8 cellular contexts compared by ENCODE assay signal in genomic region chr19:39539519-39540332, GRCh38. TPM values are rescaled to one million over a fixed set of nuclear protein-coding genes. Genes with fewer than 3 reads are reported as not detected.
A peak's percentile ranks its signal among the peaks of the same experiment; 100 is the strongest.
DNase-seq lines count a peak whose midpoint lies in the region; ATAC-seq, FAIRE-seq and TF ChIP-seq lines count a peak whose summit lies in the region.

Gene EID2, minus strand, starts transcription at chr19:39540161. Its CDS starts 82 bp downstream, at chr19:39540079.

- DNase-seq in AG04449 (ENCODE audit: low read depth, low spot score) (peak; percentile 49), NCI-H2227 (lab: John Stamatoyannopoulos, UW; ENCODE audit: unreplicated experiment) (peak; percentile 100), bronchial epithelial cell (ENCODE audit: low read depth) (peak; percentile 80), iPS-NIHi7 (ENCODE audit: extremely low spot score) (peak; percentile 96), smooth muscle cell (lab: John Stamatoyannopoulos, UW; ENCODE audit: unreplicated experiment) (peak; percentile 86)

- POLR2A ChIA-PET in AG04449 (lab: Yijun Ruan, JAX) = interaction anchor here (0.6 to 0.9 kb wide), 5 partner anchors 23 to 547 kb away, joined by 3 to 4 read pairs (median 3); partner anchors contain the start of genes PSMC4 and RPS16

- H4K20me1 ChIP-seq in smooth muscle cell (ENCODE audit: low read depth) = peaks cover 16% of the 10 kb centered on the region

- WGBS in smooth muscle cell (ENCODE audit: low lambda C conversion rate) = under 1% methylated on average over 83 of the region's 84 CpGs

- H3K9ac ChIP-seq in smooth muscle cell (ENCODE audit: low read depth) = peak within 1 kb of the TSS; percentile 91

- H3K36me3 ChIP-seq in bronchial epithelial cell (ENCODE audit: control insufficient read depth, insufficient read depth, low read length) (no peaks in the 10 kb centered on the region), smooth muscle cell (ENCODE audit: low read depth) (no peaks in the 10 kb centered on the region)

- H3K27me3 ChIP-seq in bronchial epithelial cell (ENCODE audit: control insufficient read depth, insufficient read depth, low read length) = no peaks in the 10 kb centered on the region
- H3K27me3 ChIP-seq in smooth muscle cell (ENCODE audit: low read depth) = no peaks in the 10 kb centered on the region

- peaks cover 10% of the 10 kb centered on the region for H3K4me1 ChIP-seq in smooth muscle cell (ENCODE audit: low read depth)

- CTCF ChIA-PET in AG04449 (lab: Yijun Ruan, JAX) = interaction anchor here (0.7 to 4.8 kb wide), 13 partner anchors 8 to 430 kb away, joined by 3 to 44 read pairs (median 3); partner anchors contain the start of gene DLL3

- H3K4me2 ChIP-seq in smooth muscle cell = peak within 1 kb of the TSS; percentile 92

- H3K79me2 ChIP-seq in smooth muscle cell (ENCODE audit: low read depth) = peaks cover 21% of the 10 kb centered on the region

- no peaks in the 10 kb centered on the region for H3K9me3 ChIP-seq in smooth muscle cell (replicated peaks; ENCODE audit: low read depth)

- peaks cover 4% of the 10 kb centered on the region for H3F3A ChIP-seq in smooth muscle cell (ENCODE audit: low read depth)

- FAIRE-seq in bronchial epithelial cell (lab: Jason Lieb, UNC) = no peak

- H3K4me3 ChIP-seq in AG04449 (ENCODE audit: low read depth, low read length) (peak within 1 kb of the TSS; percentile 97), WI38 (ENCODE audit: low read depth, low read length) (peak within 1 kb of the TSS; percentile 89), bronchial epithelial cell (ENCODE audit: low read depth, low read length) (peak within 1 kb of the TSS; percentile 92), smooth muscle cell (peak within 1 kb of the TSS; percentile 89)

- H3K27ac ChIP-seq in smooth muscle cell (ENCODE audit: low read depth) = peak within 1 kb of the TSS; percentile 92

- ATAC-seq in GM18870 (IDR thresholded peaks at IDR 0.05; ENCODE audit: unreplicated experiment) (peak; percentile 79), HG03159 (IDR thresholded peaks at IDR 0.05; ENCODE audit: unreplicated experiment) (peak; percentile 85)

- H2AFZ ChIP-seq in smooth muscle cell (ENCODE audit: low read depth) = peak within 1 kb of the TSS; percentile 74

- TF ChIP-seq CTCF in AG04449 (IDR thresholded peaks at IDR 0.05; ENCODE audit: insufficient read depth, low read length, missing control alignments) (peak; percentile 88), WI38 (IDR thresholded peaks at IDR 0.05; ENCODE audit: low read depth, low read length) (peak; percentile 69), bronchial epithelial cell (IDR thresholded peaks at IDR 0.05; ENCODE audit: insufficient read depth, low read length, severe bottlenecking) (peak; percentile 87), smooth muscle cell (IDR thresholded peaks at IDR 0.05; ENCODE audit: borderline replicate concordance, insufficient read depth, poor library complexity, severe bottlenecking) (peak; percentile 58)

RNA-seq across cellular contexts. Expression of gene EID2, which starts in this region (rescaled TPM):
- total RNA-seq in bronchial epithelial cell (6.8 and 8.1 TPM in 2 replicates), smooth muscle cell (11.9 and 15.9 TPM in 2 replicates)
- polyA plus RNA-seq in smooth muscle cell = 22.5 and 24.2 TPM in 2 replicates

Comparison
In these comparisons a context has a peak if more than half of its experiments do, and no peak if none do; other contexts are left out.
1. Peak in every context shown above with its lines: DNase-seq, ATAC-seq, H3K4me3 ChIP-seq and H3K27ac ChIP-seq.
2. DNase-seq: peak in every context shown above with its lines; median percentile 100 in NCI-H2227; 96 in iPS-NIHi7; 86 in smooth muscle cell; 80 in bronchial epithelial cell; 49 in AG04449.